30 cellular contexts compared by ENCODE assay signal in genomic region chr5:2015961-2016360, GRCh38.
"Had no signal": no experiment of that assay in that cellular context is flagged by ENCODE, and none has a peak within 500 bp of the region (broad histone marks: within the 10 kb centered on the region; RNA-seq: fewer than 3 reads in every experiment).

No MANE protein-coding gene starts in this region.

- H3K4me2 ChIP-seq: neural progenitor cell had no signal

- DNase-seq: naive thymus-derived CD4-positive, alpha-beta T cell; natural killer cell; nucleus accumbens; ovary; posterior cingulate gyrus; psoas muscle; right cardiac atrium; right lobe of liver; sigmoid colon; small intestine; stimulated activated CD4-positive, alpha-beta T cell treated with anti-CD3 and anti-CD28 coated beads, Interleukin-15, amount 100 ng/mL, for 24 hours; stimulated activated CD4-positive, alpha-beta T cell treated with anti-CD3 and anti-CD28 coated beads, Interleukin-2, amount 100 ng/mL, for 24 hours; stimulated activated CD4-positive, alpha-beta T cell treated with anti-CD3 and anti-CD28 coated beads, Interleukin-2, amount 100 ng/mL, for 48 hours; stimulated activated CD4-positive, alpha-beta T cell treated with anti-CD3 and anti-CD28 coated beads, Interleukin-4, amount 100 ng/mL, for 24 hours; stimulated activated naive B cell treated with anti-CD40 and anti-IgM and Interleukin-4, amounts not matched to agents 10 μg/mL and 1 μg/mL and 100 μg/mL, for 72 hours; stimulated activated naive CD4-positive, alpha-beta T cell treated with Interleukin-2 at 50 U/mL for 16 hours; stomach; thyroid gland; trophoblast cell; upper lobe of left lung; uterus had no signal

- H3K27ac ChIP-seq: neural progenitor cell, neutrophil, ovary, parathyroid adenoma, psoas muscle, right lobe of liver, sigmoid colon, stomach, thoracic aorta, thyroid gland, tibial nerve, upper lobe of left lung, uterus had no signal

- H3K9me3 Mint-ChIP-seq: naive thymus-derived CD4-positive, alpha-beta T cell; natural killer cell; neural progenitor cell; stimulated activated effector memory CD8-positive, alpha-beta T cell treated with anti-CD3 and anti-CD28 coated beads, Interleukin-12 subunit alpha, Interleukin-12 subunit beta, amount 100 ng/mL, for 72 hours; stimulated activated naive B cell treated with anti-CD40 and anti-IgM and Interleukin-4, amounts not matched to agents 10 μg/mL and 1 μg/mL and 100 μg/mL, for 72 hours; stimulated activated naive CD8-positive, alpha-beta T cell treated with anti-CD3 and anti-CD28 coated beads, Interleukin-15, Interleukin-2, amounts not matched to agents 100 ng/mL and 50 ng/mL, for 24 hours had no signal

- H3K4me1 Mint-ChIP-seq: naive thymus-derived CD4-positive, alpha-beta T cell; natural killer cell; nephron; stimulated activated effector memory CD8-positive, alpha-beta T cell treated with anti-CD3 and anti-CD28 coated beads, Interleukin-12 subunit alpha, Interleukin-12 subunit beta, amount 100 ng/mL, for 72 hours; stimulated activated naive B cell treated with anti-CD40 and anti-IgM and Interleukin-4, amounts not matched to agents 10 μg/mL and 1 μg/mL and 100 μg/mL, for 72 hours had no signal

- H3K27ac Mint-ChIP-seq: naive thymus-derived CD4-positive, alpha-beta T cell; natural killer cell; nephron; neural progenitor cell; progenitor cell of endocrine pancreas; stimulated activated effector memory CD8-positive, alpha-beta T cell treated with anti-CD3 and anti-CD28 coated beads, Interleukin-12 subunit alpha, Interleukin-12 subunit beta, amount 100 ng/mL, for 72 hours; stimulated activated naive B cell treated with anti-CD40 and anti-IgM and Interleukin-4, amounts not matched to agents 10 μg/mL and 1 μg/mL and 100 μg/mL, for 72 hours; stimulated activated naive CD8-positive, alpha-beta T cell treated with anti-CD3 and anti-CD28 coated beads, Interleukin-15, Interleukin-2, amounts not matched to agents 100 ng/mL and 50 ng/mL, for 24 hours had no signal

- ATAC-seq: naive thymus-derived CD4-positive, alpha-beta T cell; natural killer cell; psoas muscle; right cardiac atrium; right lobe of liver; stimulated activated effector memory CD8-positive, alpha-beta T cell treated with anti-CD3 and anti-CD28 coated beads, Interleukin-12 subunit alpha, Interleukin-12 subunit beta, amount 100 ng/mL, for 72 hours; stimulated activated naive B cell treated with anti-CD40 and anti-IgM and Interleukin-4, amounts not matched to agents 10 μg/mL and 1 μg/mL and 100 μg/mL, for 72 hours had no signal

- H3K9ac ChIP-seq: neural progenitor cell, parathyroid adenoma had no signal

- H3K4me3 Mint-ChIP-seq: naive thymus-derived CD4-positive, alpha-beta T cell; natural killer cell; nephron; neural progenitor cell; stimulated activated effector memory CD8-positive, alpha-beta T cell treated with anti-CD3 and anti-CD28 coated beads, Interleukin-12 subunit alpha, Interleukin-12 subunit beta, amount 100 ng/mL, for 72 hours; stimulated activated naive B cell treated with anti-CD40 and anti-IgM and Interleukin-4, amounts not matched to agents 10 μg/mL and 1 μg/mL and 100 μg/mL, for 72 hours; stimulated activated naive CD8-positive, alpha-beta T cell treated with anti-CD3 and anti-CD28 coated beads, Interleukin-15, Interleukin-2, amounts not matched to agents 100 ng/mL and 50 ng/mL, for 24 hours had no signal

- H3K36me3 ChIP-seq: neural progenitor cell, neutrophil, ovary, right lobe of liver, sigmoid colon, stomach, thoracic aorta, thyroid gland, tibial nerve, upper lobe of left lung, uterus had no signal

- H3K27me3 ChIP-seq: neutrophil, ovary, right lobe of liver, sigmoid colon, stomach, thyroid gland, tibial nerve, upper lobe of left lung, uterus had no signal

- H3K4me1 ChIP-seq: neural progenitor cell, parathyroid adenoma, psoas muscle, right lobe of liver, sigmoid colon, stomach, tibial nerve, upper lobe of left lung, uterus had no signal

- H2AFZ ChIP-seq: neural progenitor cell, parathyroid adenoma had no signal

- H3K9me3 ChIP-seq: neutrophil, ovary, psoas muscle, right lobe of liver, sigmoid colon, stomach, thoracic aorta, thyroid gland, tibial nerve, upper lobe of left lung, uterus had no signal

- H3K4me3 ChIP-seq: neural progenitor cell, ovary, psoas muscle, right lobe of liver, sigmoid colon, stomach, thoracic aorta, thyroid gland, tibial nerve, upper lobe of left lung, uterus had no signal

- H3K36me3 Mint-ChIP-seq: naive thymus-derived CD4-positive, alpha-beta T cell; natural killer cell; neural progenitor cell; stimulated activated effector memory CD8-positive, alpha-beta T cell treated with anti-CD3 and anti-CD28 coated beads, Interleukin-12 subunit alpha, Interleukin-12 subunit beta, amount 100 ng/mL, for 72 hours; stimulated activated naive B cell treated with anti-CD40 and anti-IgM and Interleukin-4, amounts not matched to agents 10 μg/mL and 1 μg/mL and 100 μg/mL, for 72 hours had no signal
